Comparison of ENCODE assay signal across 32 cellular contexts in genomic region chr5:115611873-115612272, GRCh38.
"Had no signal": no experiment of that assay in that cellular context is flagged by ENCODE, and none has a peak within 500 bp of the region (broad histone marks: within the 10 kb centered on the region; RNA-seq: fewer than 3 reads in every experiment).

No MANE protein-coding gene starts in this region.

- ATAC-seq: activated CD8-positive, alpha-beta T cell treated with anti-CD3 and anti-CD28 coated beads for 36 hours; activated T-cell treated with anti-CD3 and anti-CD28 coated beads, Interleukin-2, amount 50 U/mL, for 4 hours; activated T-helper 17 cell treated with anti-CD3 and anti-CD28 coated beads, Interleukin-2, amount 50 U/mL, for 72 hours; body of pancreas; gastroesophageal sphincter; T-cell; WTC11 had no signal

- DNase-seq: activated CD4-positive, alpha-beta T cell treated with anti-CD3 and anti-CD28 coated beads for 1 hour; activated CD4-positive, alpha-beta T cell treated with anti-CD3 and anti-CD28 coated beads for 4 hours; activated CD4-positive, alpha-beta T cell treated with anti-CD3 and anti-CD28 coated beads, Interleukin-2, amount 10 ng/mL, durations not matched to agents 7 days and 5 days; activated CD4-positive, alpha-beta T cell treated with anti-CD3 and anti-CD28 coated beads, Interleukin-2, amount 50 U/mL, for 48 hours; activated CD8-positive, alpha-beta memory T cell treated with anti-CD3 and anti-CD28 coated beads for 24 hours; activated CD8-positive, alpha-beta T cell treated with anti-CD3 and anti-CD28 coated beads for 36 hours; activated effector memory CD4-positive, alpha-beta T cell treated with Interleukin-2 at 50 U/mL for 16 hours; activated gamma-delta T cell treated with Interleukin-2 at 50 U/mL for 16 hours; activated naive CD4-positive, alpha-beta T cell treated with anti-CD3 and anti-CD28 coated beads, Interleukin-2, amount 50 U/mL, for 16 hours; activated naive CD4-positive, alpha-beta T cell treated with Interleukin-2 at 50 U/mL for 16 hours; activated T-cell treated with anti-CD3 and anti-CD28 coated beads, Interleukin-2, amount 50 U/mL, for 4 hours; amniotic stem cell; anterior cingulate cortex; body of pancreas; caudate nucleus; cortex of kidney; dermis blood vessel endothelial cell; effector CD4-positive, alpha-beta T cell; esophagus squamous epithelium; foreskin melanocyte; head of caudate nucleus; T-cell had no signal

- H3K9me3 Mint-ChIP-seq: activated CD4-positive, alpha-beta T cell treated with anti-CD3 and anti-CD28 coated beads, Interleukin-2, amount 10 ng/mL, durations not matched to agents 7 days and 5 days; activated CD8-positive, alpha-beta T cell treated with anti-CD3 and anti-CD28 coated beads for 36 hours; activated T-cell treated with anti-CD3 and anti-CD28 coated beads, Interleukin-2, amount 50 U/mL, for 4 hours; activated T-helper 17 cell treated with anti-CD3 and anti-CD28 coated beads, Interleukin-2, amount 50 U/mL, for 72 hours; T-cell; T-helper 1 cell treated with Interleukin-12 subunit alpha and Interleukin-12 subunit beta and Interleukin-4 antibody, amounts not matched to agents 30 μg/mL and 1 μg/mL, for 36 hours; WTC11 had no signal

- H3K4me3 Mint-ChIP-seq: activated CD4-positive, alpha-beta T cell treated with anti-CD3 and anti-CD28 coated beads, Interleukin-2, amount 10 ng/mL, durations not matched to agents 7 days and 5 days; activated CD8-positive, alpha-beta T cell treated with anti-CD3 and anti-CD28 coated beads for 36 hours; activated naive CD8-positive, alpha-beta T cell; activated T-cell treated with anti-CD3 and anti-CD28 coated beads, Interleukin-2, amount 50 U/mL, for 4 hours; activated T-helper 17 cell treated with anti-CD3 and anti-CD28 coated beads, Interleukin-2, amount 50 U/mL, for 72 hours; T-cell; T-helper 1 cell treated with Interleukin-12 subunit alpha and Interleukin-12 subunit beta and Interleukin-4 antibody, amounts not matched to agents 30 μg/mL and 1 μg/mL, for 36 hours; WTC11 had no signal

- FAIRE-seq: colon, endometrium, endothelial cell of umbilical vein had no signal

- H3K27me3 ChIP-seq: body of pancreas, esophagus squamous epithelium, gastroesophageal sphincter had no signal

- H3K9me3 ChIP-seq: body of pancreas, esophagus squamous epithelium, gastroesophageal sphincter had no signal

- H3K27me3 Mint-ChIP-seq: activated CD4-positive, alpha-beta T cell treated with anti-CD3 and anti-CD28 coated beads, Interleukin-2, amount 10 ng/mL, durations not matched to agents 7 days and 5 days; activated CD8-positive, alpha-beta T cell treated with anti-CD3 and anti-CD28 coated beads for 36 hours; activated naive CD8-positive, alpha-beta T cell; activated T-helper 17 cell treated with anti-CD3 and anti-CD28 coated beads, Interleukin-2, amount 50 U/mL, for 72 hours; T-cell had no signal

- H3K27ac Mint-ChIP-seq: activated CD4-positive, alpha-beta T cell treated with anti-CD3 and anti-CD28 coated beads, Interleukin-2, amount 10 ng/mL, durations not matched to agents 7 days and 5 days; activated CD8-positive, alpha-beta T cell treated with anti-CD3 and anti-CD28 coated beads for 36 hours; activated naive CD8-positive, alpha-beta T cell; activated T-helper 17 cell treated with anti-CD3 and anti-CD28 coated beads, Interleukin-2, amount 50 U/mL, for 72 hours; T-helper 1 cell treated with Interleukin-12 subunit alpha and Interleukin-12 subunit beta and Interleukin-4 antibody, amounts not matched to agents 30 μg/mL and 1 μg/mL, for 36 hours; WTC11 had no signal

- H3K4me3 ChIP-seq: body of pancreas, esophagus squamous epithelium, gastroesophageal sphincter had no signal

- H3K27ac ChIP-seq: body of pancreas, epithelial cell of prostate, esophagus squamous epithelium, gastroesophageal sphincter, VCaP had no signal

- H3K4me1 ChIP-seq: body of pancreas, esophagus squamous epithelium had no signal
